In genomic region chr1:183025782-183026774, GRCh38 we compare ENCODE assay signal across 1 cellular context.
TF ChIP-seq lines count a peak whose summit lies in the region.

No MANE protein-coding gene starts in this region.

TF ChIP-seq in GM12878, 131 proteins besides CTCF, POLR2A, EP300 and RAD21 (continued from another document and continues in another):
- TF ChIP-seq ESRRA (IDR thresholded peaks at IDR 0.05; ENCODE audit: low read length) (no peak), BMI1 (IDR thresholded peaks at IDR 0.05; ENCODE audit: borderline replicate concordance) (no peak), ASH2L (IDR thresholded peaks at IDR 0.05; ENCODE audit: borderline replicate concordance, low read depth) (no peak), IKZF2 (IDR thresholded peaks at IDR 0.05) (no peak; a peak in 2 of 4 replicates), HDAC2 (IDR thresholded peaks at IDR 0.05) (no peak), NBN (IDR thresholded peaks at IDR 0.05) (no peak), STAT1 (conservative IDR thresholded peaks at IDR 0.05) (no peak), ZNF24 (IDR thresholded peaks at IDR 0.05) (peak; percentile 96), CBFB (IDR thresholded peaks at IDR 0.05; ENCODE audit: low read depth) (0 out of 2 replicates have a peak, but pooled peaks have one; percentile 49), IKZF1 (conservative IDR thresholded peaks at IDR 0.05) (peak; percentile 30; the same call in 1 of the 2 replicates), RFX5 (IDR thresholded peaks at IDR 0.05; ENCODE audit: low read depth, low read length) (no peak), CREM (IDR thresholded peaks at IDR 0.05; ENCODE audit: low read depth) (peak; percentile 46), MTA2 (IDR thresholded peaks at IDR 0.05; ENCODE audit: low read depth) (peak; percentile 37; the same call in 1 of the 2 replicates), NFYA (IDR thresholded peaks at IDR 0.05; ENCODE audit: borderline replicate concordance, low read depth, low read length) (no peak), RCOR1 (conservative IDR thresholded peaks at IDR 0.05; ENCODE audit: low read depth, low read length) (no peak), SUZ12 (IDR thresholded peaks at IDR 0.05; ENCODE audit: unreplicated experiment) (no peak), CHD2 (IDR thresholded peaks at IDR 0.05; ENCODE audit: borderline replicate concordance, low read depth, low read length) (no peak), MEF2A (IDR thresholded peaks at IDR 0.05; ENCODE audit: insufficient read depth, low read depth, low read length) (no peak), MYB (IDR thresholded peaks at IDR 0.05; ENCODE audit: borderline replicate concordance, low read depth, low read length) (no peak), SRF (IDR thresholded peaks at IDR 0.05; ENCODE audit: low read depth in 2 of 2, low read length in 2 of 2) (no peak), BHLHE40 (IDR thresholded peaks at IDR 0.05; ENCODE audit: borderline replicate concordance in 1 of 2, low read depth in 2 of 2, low read length in 1 of 2) (peak; percentile 9 to 34; a peak in 1 of 4 replicates), SPI1 (IDR thresholded peaks at IDR 0.05; ENCODE audit: borderline replicate concordance, insufficient read depth, low read depth, low read length) (no peak), ZNF217 (IDR thresholded peaks at IDR 0.05) (no peak), USF1 (IDR thresholded peaks at IDR 0.05; ENCODE audit: borderline replicate concordance, extremely low read length, insufficient read depth, low read depth, low read length) (no peak), KDM1A (IDR thresholded peaks at IDR 0.05; ENCODE audit: borderline replicate concordance) (no peak), SUPT20H (IDR thresholded peaks at IDR 0.05; ENCODE audit: borderline replicate concordance, control insufficient read depth, low read depth, low read length) (no peak), PAX5 (IDR thresholded peaks at IDR 0.05; ENCODE audit: borderline replicate concordance, low read depth, low read length) (peak; percentile 32; the same call in 1 of the 2 replicates), GABPA (IDR thresholded peaks at IDR 0.05; ENCODE audit: low read depth) (no peak), TCF7 (IDR thresholded peaks at IDR 0.05; ENCODE audit: borderline replicate concordance) (peak; percentile 88), SMC3 (IDR thresholded peaks at IDR 0.05; ENCODE audit: borderline replicate concordance, low read length) (no peak), GATAD2B (conservative IDR thresholded peaks at IDR 0.05; ENCODE audit: low read depth) (peak; percentile 18; the same call in 1 of the 2 replicates), BACH1 (IDR thresholded peaks at IDR 0.05; ENCODE audit: borderline replicate concordance) (no peak), JUNB (IDR thresholded peaks at IDR 0.05) (peak; percentile 80), SMARCA5 (IDR thresholded peaks at IDR 0.05) (no peak), FOS (IDR thresholded peaks at IDR 0.05; ENCODE audit: borderline replicate concordance, extremely low read depth, insufficient read length) (no peak), RUNX3 (IDR thresholded peaks at IDR 0.05; ENCODE audit: low read length) (peak; percentile 56), CBX3 (IDR thresholded peaks at IDR 0.05; ENCODE audit: borderline replicate concordance, low read depth) (no peak), TAF1 (IDR thresholded peaks at IDR 0.05; ENCODE audit: borderline replicate concordance, low read depth, low read length) (no peak), BRCA1 (IDR thresholded peaks at IDR 0.05; ENCODE audit: low read depth, low read length) (no peak), SIN3A (IDR thresholded peaks at IDR 0.05; ENCODE audit: low read depth, low read length) (no peak), EZH2 (IDR thresholded peaks at IDR 0.05; ENCODE audit: borderline replicate concordance, control insufficient read depth, low read depth, low read length) (no peak), RAD51 (IDR thresholded peaks at IDR 0.05) (0 out of 2 replicates have a peak, but pooled peaks have one; percentile 19), MXI1 (IDR thresholded peaks at IDR 0.05; ENCODE audit: low read depth, low read length) (no peak), BCL11A (IDR thresholded peaks at IDR 0.05; ENCODE audit: low read depth, low read length) (peak; percentile 41; the same call in 1 of the 2 replicates), ZNF274 (IDR thresholded peaks at IDR 0.05; ENCODE audit: insufficient read depth, insufficient read length) (no peak), SMAD1 (IDR thresholded peaks at IDR 0.05; ENCODE audit: low read depth, partially characterized antibody) (no peak)
- TF ChIP-seq, protein P1, sequence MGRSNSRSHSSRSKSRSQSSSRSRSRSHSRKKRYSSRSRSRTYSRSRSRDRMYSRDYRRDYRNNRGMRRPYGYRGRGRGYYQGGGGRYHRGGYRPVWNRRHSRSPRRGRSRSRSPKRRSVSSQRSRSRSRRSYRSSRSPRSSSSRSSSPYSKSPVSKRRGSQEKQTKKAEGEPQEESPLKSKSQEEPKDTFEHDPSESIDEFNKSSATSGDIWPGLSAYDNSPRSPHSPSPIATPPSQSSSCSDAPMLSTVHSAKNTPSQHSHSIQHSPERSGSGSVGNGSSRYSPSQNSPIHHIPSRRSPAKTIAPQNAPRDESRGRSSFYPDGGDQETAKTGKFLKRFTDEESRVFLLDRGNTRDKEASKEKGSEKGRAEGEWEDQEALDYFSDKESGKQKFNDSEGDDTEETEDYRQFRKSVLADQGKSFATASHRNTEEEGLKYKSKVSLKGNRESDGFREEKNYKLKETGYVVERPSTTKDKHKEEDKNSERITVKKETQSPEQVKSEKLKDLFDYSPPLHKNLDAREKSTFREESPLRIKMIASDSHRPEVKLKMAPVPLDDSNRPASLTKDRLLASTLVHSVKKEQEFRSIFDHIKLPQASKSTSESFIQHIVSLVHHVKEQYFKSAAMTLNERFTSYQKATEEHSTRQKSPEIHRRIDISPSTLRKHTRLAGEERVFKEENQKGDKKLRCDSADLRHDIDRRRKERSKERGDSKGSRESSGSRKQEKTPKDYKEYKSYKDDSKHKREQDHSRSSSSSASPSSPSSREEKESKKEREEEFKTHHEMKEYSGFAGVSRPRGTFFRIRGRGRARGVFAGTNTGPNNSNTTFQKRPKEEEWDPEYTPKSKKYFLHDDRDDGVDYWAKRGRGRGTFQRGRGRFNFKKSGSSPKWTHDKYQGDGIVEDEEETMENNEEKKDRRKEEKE (IDR thresholded peaks at IDR 0.05), result no peak
- TF ChIP-seq, protein P2, sequence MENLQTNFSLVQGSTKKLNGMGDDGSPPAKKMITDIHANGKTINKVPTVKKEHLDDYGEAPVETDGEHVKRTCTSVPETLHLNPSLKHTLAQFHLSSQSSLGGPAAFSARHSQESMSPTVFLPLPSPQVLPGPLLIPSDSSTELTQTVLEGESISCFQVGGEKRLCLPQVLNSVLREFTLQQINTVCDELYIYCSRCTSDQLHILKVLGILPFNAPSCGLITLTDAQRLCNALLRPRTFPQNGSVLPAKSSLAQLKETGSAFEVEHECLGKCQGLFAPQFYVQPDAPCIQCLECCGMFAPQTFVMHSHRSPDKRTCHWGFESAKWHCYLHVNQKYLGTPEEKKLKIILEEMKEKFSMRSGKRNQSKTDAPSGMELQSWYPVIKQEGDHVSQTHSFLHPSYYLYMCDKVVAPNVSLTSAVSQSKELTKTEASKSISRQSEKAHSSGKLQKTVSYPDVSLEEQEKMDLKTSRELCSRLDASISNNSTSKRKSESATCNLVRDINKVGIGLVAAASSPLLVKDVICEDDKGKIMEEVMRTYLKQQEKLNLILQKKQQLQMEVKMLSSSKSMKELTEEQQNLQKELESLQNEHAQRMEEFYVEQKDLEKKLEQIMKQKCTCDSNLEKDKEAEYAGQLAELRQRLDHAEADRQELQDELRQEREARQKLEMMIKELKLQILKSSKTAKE (IDR thresholded peaks at IDR 0.05; ENCODE audit: low read depth, poor library complexity, severe bottlenecking), result no peak
- TF ChIP-seq, protein P3, sequence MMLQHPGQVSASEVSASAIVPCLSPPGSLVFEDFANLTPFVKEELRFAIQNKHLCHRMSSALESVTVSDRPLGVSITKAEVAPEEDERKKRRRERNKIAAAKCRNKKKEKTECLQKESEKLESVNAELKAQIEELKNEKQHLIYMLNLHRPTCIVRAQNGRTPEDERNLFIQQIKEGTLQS (IDR thresholded peaks at IDR 0.05; ENCODE audit: borderline replicate concordance, extremely low read depth, low read depth, low read length), result no peak
- TF ChIP-seq, protein P4, sequence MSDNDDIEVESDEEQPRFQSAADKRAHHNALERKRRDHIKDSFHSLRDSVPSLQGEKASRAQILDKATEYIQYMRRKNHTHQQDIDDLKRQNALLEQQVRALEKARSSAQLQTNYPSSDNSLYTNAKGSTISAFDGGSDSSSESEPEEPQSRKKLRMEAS (IDR thresholded peaks at IDR 0.05; ENCODE audit: low read depth, low read length), result no peak
- TF ChIP-seq, protein P5, sequence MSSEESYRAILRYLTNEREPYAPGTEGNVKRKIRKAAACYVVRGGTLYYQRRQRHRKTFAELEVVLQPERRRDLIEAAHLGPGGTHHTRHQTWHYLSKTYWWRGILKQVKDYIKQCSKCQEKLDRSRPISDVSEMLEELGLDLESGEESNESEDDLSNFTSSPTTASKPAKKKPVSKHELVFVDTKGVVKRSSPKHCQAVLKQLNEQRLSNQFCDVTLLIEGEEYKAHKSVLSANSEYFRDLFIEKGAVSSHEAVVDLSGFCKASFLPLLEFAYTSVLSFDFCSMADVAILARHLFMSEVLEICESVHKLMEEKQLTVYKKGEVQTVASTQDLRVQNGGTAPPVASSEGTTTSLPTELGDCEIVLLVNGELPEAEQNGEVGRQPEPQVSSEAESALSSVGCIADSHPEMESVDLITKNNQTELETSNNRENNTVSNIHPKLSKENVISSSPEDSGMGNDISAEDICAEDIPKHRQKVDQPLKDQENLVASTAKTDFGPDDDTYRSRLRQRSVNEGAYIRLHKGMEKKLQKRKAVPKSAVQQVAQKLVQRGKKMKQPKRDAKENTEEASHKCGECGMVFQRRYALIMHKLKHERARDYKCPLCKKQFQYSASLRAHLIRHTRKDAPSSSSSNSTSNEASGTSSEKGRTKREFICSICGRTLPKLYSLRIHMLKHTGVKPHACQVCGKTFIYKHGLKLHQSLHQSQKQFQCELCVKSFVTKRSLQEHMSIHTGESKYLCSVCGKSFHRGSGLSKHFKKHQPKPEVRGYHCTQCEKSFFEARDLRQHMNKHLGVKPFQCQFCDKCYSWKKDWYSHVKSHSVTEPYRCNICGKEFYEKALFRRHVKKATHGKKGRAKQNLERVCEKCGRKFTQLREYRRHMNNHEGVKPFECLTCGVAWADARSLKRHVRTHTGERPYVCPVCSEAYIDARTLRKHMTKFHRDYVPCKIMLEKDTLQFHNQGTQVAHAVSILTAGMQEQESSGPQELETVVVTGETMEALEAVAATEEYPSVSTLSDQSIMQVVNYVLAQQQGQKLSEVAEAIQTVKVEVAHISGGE (CRISPR knock-in tag; IDR thresholded peaks at IDR 0.05), result no peak
- TF ChIP-seq, protein P6, sequence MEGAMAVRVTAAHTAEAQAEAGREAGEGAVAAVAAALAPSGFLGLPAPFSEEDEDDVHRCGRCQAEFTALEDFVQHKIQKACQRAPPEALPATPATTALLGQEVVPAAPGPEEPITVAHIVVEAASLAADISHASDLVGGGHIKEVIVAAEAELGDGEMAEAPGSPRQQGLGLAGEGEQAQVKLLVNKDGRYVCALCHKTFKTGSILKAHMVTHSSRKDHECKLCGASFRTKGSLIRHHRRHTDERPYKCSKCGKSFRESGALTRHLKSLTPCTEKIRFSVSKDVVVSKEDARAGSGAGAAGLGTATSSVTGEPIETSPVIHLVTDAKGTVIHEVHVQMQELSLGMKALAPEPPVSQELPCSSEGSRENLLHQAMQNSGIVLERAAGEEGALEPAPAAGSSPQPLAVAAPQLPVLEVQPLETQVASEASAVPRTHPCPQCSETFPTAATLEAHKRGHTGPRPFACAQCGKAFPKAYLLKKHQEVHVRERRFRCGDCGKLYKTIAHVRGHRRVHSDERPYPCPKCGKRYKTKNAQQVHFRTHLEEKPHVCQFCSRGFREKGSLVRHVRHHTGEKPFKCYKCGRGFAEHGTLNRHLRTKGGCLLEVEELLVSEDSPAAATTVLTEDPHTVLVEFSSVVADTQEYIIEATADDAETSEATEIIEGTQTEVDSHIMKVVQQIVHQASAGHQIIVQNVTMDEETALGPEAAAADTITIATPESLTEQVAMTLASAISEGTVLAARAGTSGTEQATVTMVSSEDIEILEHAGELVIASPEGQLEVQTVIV (IDR thresholded peaks at IDR 0.05; ENCODE audit: borderline replicate concordance, partially characterized antibody), result no peak
- TF ChIP-seq, protein P7, sequence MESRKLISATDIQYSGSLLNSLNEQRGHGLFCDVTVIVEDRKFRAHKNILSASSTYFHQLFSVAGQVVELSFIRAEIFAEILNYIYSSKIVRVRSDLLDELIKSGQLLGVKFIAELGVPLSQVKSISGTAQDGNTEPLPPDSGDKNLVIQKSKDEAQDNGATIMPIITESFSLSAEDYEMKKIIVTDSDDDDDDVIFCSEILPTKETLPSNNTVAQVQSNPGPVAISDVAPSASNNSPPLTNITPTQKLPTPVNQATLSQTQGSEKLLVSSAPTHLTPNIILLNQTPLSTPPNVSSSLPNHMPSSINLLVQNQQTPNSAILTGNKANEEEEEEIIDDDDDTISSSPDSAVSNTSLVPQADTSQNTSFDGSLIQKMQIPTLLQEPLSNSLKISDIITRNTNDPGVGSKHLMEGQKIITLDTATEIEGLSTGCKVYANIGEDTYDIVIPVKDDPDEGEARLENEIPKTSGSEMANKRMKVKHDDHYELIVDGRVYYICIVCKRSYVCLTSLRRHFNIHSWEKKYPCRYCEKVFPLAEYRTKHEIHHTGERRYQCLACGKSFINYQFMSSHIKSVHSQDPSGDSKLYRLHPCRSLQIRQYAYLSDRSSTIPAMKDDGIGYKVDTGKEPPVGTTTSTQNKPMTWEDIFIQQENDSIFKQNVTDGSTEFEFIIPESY (IDR thresholded peaks at IDR 0.05), result 0 out of 2 replicates have a peak, but pooled peaks have one; percentile 25
